ENCODE assay signal across 1 cellular context in the genomic region with DNA sequence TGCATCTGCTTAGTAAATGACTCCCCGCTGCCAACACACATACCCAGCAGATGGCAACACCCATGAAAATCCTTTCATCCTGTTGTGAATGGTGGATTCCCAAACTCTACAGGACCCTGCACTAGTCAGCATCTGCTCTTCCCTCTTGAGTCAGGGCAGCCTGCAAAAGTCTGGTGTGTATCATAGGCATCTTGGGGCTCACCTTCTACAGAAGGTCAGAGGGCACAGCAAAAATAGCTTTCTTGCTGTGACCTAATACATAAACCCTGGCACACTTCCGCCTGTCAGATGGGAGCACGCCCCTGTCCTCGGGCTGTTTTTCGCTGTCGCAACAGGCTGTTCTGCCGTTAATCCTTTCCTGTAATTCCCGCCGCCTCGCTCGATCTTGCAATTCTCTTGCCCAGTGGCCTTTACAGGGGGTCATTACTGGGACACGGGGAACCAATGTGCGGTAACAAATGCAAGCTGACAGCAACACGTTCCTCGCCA.
TF ChIP-seq lines count a peak whose summit lies in the region.

No MANE protein-coding gene starts in this region.

TF ChIP-seq in HepG2, 621 proteins besides CTCF, POLR2A, EP300 and RAD21:
- TF ChIP-seq, protein P1, sequence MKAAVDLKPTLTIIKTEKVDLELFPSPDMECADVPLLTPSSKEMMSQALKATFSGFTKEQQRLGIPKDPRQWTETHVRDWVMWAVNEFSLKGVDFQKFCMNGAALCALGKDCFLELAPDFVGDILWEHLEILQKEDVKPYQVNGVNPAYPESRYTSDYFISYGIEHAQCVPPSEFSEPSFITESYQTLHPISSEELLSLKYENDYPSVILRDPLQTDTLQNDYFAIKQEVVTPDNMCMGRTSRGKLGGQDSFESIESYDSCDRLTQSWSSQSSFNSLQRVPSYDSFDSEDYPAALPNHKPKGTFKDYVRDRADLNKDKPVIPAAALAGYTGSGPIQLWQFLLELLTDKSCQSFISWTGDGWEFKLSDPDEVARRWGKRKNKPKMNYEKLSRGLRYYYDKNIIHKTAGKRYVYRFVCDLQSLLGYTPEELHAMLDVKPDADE (CRISPR knock-in tag; IDR thresholded peaks at IDR 0.05), result no peak
- TF ChIP-seq, protein P2, sequence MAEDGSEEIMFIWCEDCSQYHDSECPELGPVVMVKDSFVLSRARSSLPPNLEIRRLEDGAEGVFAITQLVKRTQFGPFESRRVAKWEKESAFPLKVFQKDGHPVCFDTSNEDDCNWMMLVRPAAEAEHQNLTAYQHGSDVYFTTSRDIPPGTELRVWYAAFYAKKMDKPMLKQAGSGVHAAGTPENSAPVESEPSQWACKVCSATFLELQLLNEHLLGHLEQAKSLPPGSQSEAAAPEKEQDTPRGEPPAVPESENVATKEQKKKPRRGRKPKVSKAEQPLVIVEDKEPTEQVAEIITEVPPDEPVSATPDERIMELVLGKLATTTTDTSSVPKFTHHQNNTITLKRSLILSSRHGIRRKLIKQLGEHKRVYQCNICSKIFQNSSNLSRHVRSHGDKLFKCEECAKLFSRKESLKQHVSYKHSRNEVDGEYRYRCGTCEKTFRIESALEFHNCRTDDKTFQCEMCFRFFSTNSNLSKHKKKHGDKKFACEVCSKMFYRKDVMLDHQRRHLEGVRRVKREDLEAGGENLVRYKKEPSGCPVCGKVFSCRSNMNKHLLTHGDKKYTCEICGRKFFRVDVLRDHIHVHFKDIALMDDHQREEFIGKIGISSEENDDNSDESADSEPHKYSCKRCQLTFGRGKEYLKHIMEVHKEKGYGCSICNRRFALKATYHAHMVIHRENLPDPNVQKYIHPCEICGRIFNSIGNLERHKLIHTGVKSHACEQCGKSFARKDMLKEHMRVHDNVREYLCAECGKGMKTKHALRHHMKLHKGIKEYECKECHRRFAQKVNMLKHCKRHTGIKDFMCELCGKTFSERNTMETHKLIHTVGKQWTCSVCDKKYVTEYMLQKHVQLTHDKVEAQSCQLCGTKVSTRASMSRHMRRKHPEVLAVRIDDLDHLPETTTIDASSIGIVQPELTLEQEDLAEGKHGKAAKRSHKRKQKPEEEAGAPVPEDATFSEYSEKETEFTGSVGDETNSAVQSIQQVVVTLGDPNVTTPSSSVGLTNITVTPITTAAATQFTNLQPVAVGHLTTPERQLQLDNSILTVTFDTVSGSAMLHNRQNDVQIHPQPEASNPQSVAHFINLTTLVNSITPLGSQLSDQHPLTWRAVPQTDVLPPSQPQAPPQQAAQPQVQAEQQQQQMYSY (CRISPR knock-in tag; IDR thresholded peaks at IDR 0.05), result no peak
- TF ChIP-seq ZFP82 (CRISPR knock-in tag; IDR thresholded peaks at IDR 0.05; ENCODE audit: borderline replicate concordance) (no peak), PHF20 (CRISPR knock-in tag; IDR thresholded peaks at IDR 0.05) (no peak)
TF ChIP-seq in HepG2: peak in this region for 0.
